Comparison of ENCODE assay signal across 10 cellular contexts in the genomic region with DNA sequence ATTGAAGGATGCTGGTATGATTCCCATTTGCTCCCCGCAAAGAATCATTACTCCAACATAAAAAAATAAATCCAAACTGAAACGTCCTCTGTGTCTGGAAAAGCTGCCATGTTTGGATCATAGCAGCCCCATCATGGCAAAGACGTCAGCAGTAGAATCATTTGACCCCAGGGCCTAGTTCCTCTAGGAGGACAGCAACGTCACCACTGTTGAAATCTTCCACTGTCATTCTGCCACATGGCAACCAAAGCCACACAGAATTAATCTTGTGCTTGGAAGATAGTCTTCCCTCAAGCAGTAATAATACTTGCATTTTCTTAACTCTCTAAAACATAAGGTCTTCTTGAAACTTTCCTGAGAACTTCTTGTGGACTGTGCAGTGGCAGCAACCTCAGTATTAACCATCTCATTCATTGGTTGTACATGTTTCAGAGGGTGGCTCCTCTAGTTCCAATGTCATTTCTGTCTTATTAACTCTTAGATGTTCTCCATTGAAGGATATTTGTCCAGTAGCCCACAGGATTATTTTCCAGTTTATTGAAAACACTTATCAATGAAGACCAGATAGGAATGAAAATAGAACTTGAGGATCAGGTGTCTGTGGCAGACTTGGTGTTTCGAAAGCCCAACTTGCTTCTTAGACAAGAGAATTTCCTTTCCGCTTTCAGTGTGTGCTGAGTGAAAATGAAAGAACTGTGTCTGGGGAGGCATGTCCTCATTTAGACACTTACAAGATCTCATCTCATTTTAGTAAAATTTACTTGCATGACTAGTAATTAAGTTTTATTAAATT. TPM values are rescaled to one million over a fixed set of nuclear protein-coding genes. Genes with fewer than 3 reads are reported as not detected.
DNase-seq lines count a peak whose midpoint lies in the region; ATAC-seq and TF ChIP-seq lines count a peak whose summit lies in the region.
"Had no signal": no experiment of that assay in that cellular context is flagged by ENCODE, and none has a peak within 500 bp of the region (broad histone marks: within the 10 kb centered on the region; RNA-seq: fewer than 3 reads in every experiment).

No MANE protein-coding gene starts in this region.

- H3K9me3 ChIP-seq in PC-9 (ENCODE audit: insufficient read depth, low read depth) = no peaks in the 10 kb centered on the region; the same call in 1 of the 2 replicates
- H3K9me3 ChIP-seq: sigmoid colon had no signal

- no peaks in the 10 kb centered on the region for H3F3A ChIP-seq in PC-9 (ENCODE audit: insufficient read depth, low read depth)

- peaks cover 51% of the 10 kb centered on the region for H3K4me1 Mint-ChIP-seq in dendritic cell treated with granulocyte-macrophage colony-stimulating factor and Interleukin-4, amounts not matched to agents 40 ng/mL and 50 ng/mL, for 4 days (ENCODE audit: low read depth)

- TF ChIP-seq CTCF in RWPE1 (conservative IDR thresholded peaks at IDR 0.05; ENCODE audit: low read depth) (no peak), PC-9 (conservative IDR thresholded peaks at IDR 0.05) (no peak)

- DNase-seq in RWPE1 (ENCODE audit: low spot score) (no peak), NCI-H774 (lab: John Stamatoyannopoulos, UW) (no peak), PC-9 (no peak), HuH-7.5 (ENCODE audit: low spot score) (no peak)
- DNase-seq: sigmoid colon had no signal

- H3K4me3 Mint-ChIP-seq in dendritic cell treated with granulocyte-macrophage colony-stimulating factor and Interleukin-4, amounts not matched to agents 40 ng/mL and 50 ng/mL, for 4 days = no peak overlapping the region

- H3K4me2 ChIP-seq in PC-9 = no peak overlapping the region

- H3K27me3 Mint-ChIP-seq in dendritic cell treated with granulocyte-macrophage colony-stimulating factor and Interleukin-4, amounts not matched to agents 40 ng/mL and 50 ng/mL, for 4 days = peaks cover 11% of the 10 kb centered on the region

- H3K36me3 ChIP-seq in PC-9 (ENCODE audit: low read depth) = no peaks in the 10 kb centered on the region
- H3K36me3 ChIP-seq: sigmoid colon had no signal

- POLR2A ChIA-PET in RWPE1 (lab: Yijun Ruan, JAX; ENCODE audit: low non-redundant PET) = no interaction called here
- POLR2A ChIA-PET in PC-9 (lab: Charles Lee; ENCODE audit: unreplicated experiment) = no interaction called here

- peak overlapping the region; percentile 50 for H3K27ac Mint-ChIP-seq in dendritic cell treated with granulocyte-macrophage colony-stimulating factor and Interleukin-4, amounts not matched to agents 40 ng/mL and 50 ng/mL, for 4 days

- H4K20me1 ChIP-seq in PC-9 (ENCODE audit: insufficient read depth) = no peaks in the 10 kb centered on the region

- ATAC-seq in GM18505 (IDR thresholded peaks at IDR 0.05; ENCODE audit: unreplicated experiment) (peak; percentile 98), GM21515 (IDR thresholded peaks at IDR 0.05; ENCODE audit: unreplicated experiment) (peak; percentile 97), HG03196 (IDR thresholded peaks at IDR 0.05; ENCODE audit: unreplicated experiment) (peak; percentile 98)
- ATAC-seq: Panc1 had no signal

- no peaks in the 10 kb centered on the region for H3K79me2 ChIP-seq in PC-9 (ENCODE audit: low read depth)

- no peaks in the 10 kb centered on the region for H3K36me3 Mint-ChIP-seq in dendritic cell treated with granulocyte-macrophage colony-stimulating factor and Interleukin-4, amounts not matched to agents 40 ng/mL and 50 ng/mL, for 4 days (ENCODE audit: low read depth)

- H3K27ac ChIP-seq in RWPE1 = no peak overlapping the region
- no peak overlapping the region for H3K27ac ChIP-seq in PC-9
- H3K27ac ChIP-seq: sigmoid colon had no signal

- peaks cover 7% of the 10 kb centered on the region for H3K9me3 Mint-ChIP-seq in dendritic cell treated with granulocyte-macrophage colony-stimulating factor and Interleukin-4, amounts not matched to agents 40 ng/mL and 50 ng/mL, for 4 days

- H3K4me1 ChIP-seq in PC-9 (replicated peaks; ENCODE audit: insufficient read depth) = no peaks in the 10 kb centered on the region

- no peak for TF ChIP-seq POLR2A in GM18505 (IDR thresholded peaks at IDR 0.05; ENCODE audit: borderline replicate concordance, extremely low read depth, insufficient read depth, insufficient read length)

- no TSS peak for BruUV-seq in PC-9 (replicated peaks; lab: Mats Ljungman, UMichigan)

- no peaks in the 10 kb centered on the region for H3K9me2 ChIP-seq in PC-9 (ENCODE audit: insufficient read depth)

- CTCF ChIA-PET in RWPE1 (lab: Yijun Ruan, JAX) (interaction anchor here (0.6 to 1.3 kb wide), 3 partner anchors 26 to 1197 kb away, joined by 3 read pairs; no protein-coding TSS in a partner anchor), PC-9 (lab: Charles Lee) (no interaction called here)

- no peak overlapping the region for H2AFZ ChIP-seq in PC-9

- intact Hi-C loops in dendritic cell treated with granulocyte-macrophage colony-stimulating factor and Interleukin-4, amounts not matched to agents 40 ng/mL and 50 ng/mL, for 4 days (cut with micrococcal nuclease) = loop anchor here (5.0 kb wide), 2 partner anchors 46 to 151 kb away; no protein-coding TSS in a partner anchor
- intact Hi-C loops in PC-9 (cut with micrococcal nuclease; ENCODE audit: unreplicated experiment) = loop anchor here (1.0 kb wide), 3 partner anchors 686 to 1499 kb away; no protein-coding TSS in a partner anchor

- no peaks in the 10 kb centered on the region for H3K27me3 ChIP-seq in PC-9 (ENCODE audit: insufficient read depth, low read depth)
- H3K27me3 ChIP-seq: sigmoid colon had no signal

- no peak overlapping the region for H3K4me3 ChIP-seq in PC-9
- H3K4me3 ChIP-seq: sigmoid colon had no signal

RNA-seq across cellular contexts. Expression of a gene that starts 28.8 kb away (rescaled TPM):
- total RNA-seq in PC-9 (2021) = 17.3 and 17.6 TPM in 2 replicates
